In the genomic region with DNA sequence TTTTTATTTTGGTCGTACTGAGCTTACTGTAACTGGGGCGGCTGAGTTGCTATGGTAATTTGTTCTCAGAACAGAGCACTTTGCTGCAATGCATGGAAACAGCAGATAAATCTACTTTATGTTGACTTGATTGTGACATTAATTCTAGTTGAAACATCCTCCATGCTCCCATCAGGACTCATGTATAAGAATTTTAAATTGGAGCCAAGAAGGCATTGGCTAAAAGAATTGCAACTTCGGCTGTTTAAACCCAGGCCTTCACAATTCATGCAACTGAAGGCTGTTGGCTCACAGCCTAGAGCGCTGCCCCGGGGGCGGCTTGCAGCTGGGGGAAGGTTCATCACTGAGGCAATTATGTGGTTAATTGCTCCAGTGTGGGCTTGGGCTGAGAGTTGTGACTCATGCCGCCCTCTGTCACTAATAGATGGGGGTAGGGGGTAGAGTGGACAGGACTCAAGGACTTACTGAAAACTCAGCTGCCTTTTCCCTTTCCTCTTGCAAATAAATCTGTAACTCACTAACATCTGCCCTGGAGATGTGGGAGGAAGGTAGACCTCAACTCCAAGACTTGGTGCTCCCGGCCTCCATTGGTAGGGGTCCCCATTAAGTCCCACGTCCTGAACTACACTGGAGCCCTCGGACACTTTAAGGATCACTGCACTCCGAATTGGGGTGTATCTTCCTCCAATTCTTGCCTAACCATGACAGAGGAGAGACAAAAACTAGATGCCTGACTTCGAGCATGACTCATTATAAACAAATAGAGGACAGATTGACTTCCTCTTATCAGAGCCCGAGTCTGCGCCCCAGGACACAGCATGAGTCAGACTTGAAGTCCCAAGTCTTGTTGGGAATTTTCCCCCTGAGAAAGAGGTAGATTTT, we compare ENCODE assay signal across 1 cellular context.
TF ChIP-seq lines count a peak whose summit lies in the region.

No MANE protein-coding gene starts in this region.

TF ChIP-seq in HepG2, 621 proteins besides CTCF, POLR2A, EP300 and RAD21 (continued from another document and continues in another):
- TF ChIP-seq ZNF281 (CRISPR knock-in tag; IDR thresholded peaks at IDR 0.05; ENCODE audit: borderline replicate concordance) (no peak), ZNF790 (CRISPR knock-in tag; IDR thresholded peaks at IDR 0.05; ENCODE audit: borderline replicate concordance) (no peak), SUZ12 (IDR thresholded peaks at IDR 0.05; ENCODE audit: low read depth, low read length) (no peak), ZNF572 (CRISPR knock-in tag; IDR thresholded peaks at IDR 0.05) (0 out of 2 replicates have a peak, but pooled peaks have one; percentile 34), ATF6 (CRISPR knock-in tag; conservative IDR thresholded peaks at IDR 0.05) (no peak), ONECUT2 (CRISPR knock-in tag; IDR thresholded peaks at IDR 0.05) (no peak), NFYC (CRISPR knock-in tag; IDR thresholded peaks at IDR 0.05) (no peak), RARG (CRISPR knock-in tag; IDR thresholded peaks at IDR 0.05; ENCODE audit: low read depth) (no peak), ZNF501 (CRISPR knock-in tag; IDR thresholded peaks at IDR 0.05) (peak; percentile 66; the same call in 1 of the 2 replicates), ZNF343 (CRISPR knock-in tag; IDR thresholded peaks at IDR 0.05) (no peak), ZNF570 (CRISPR knock-in tag; IDR thresholded peaks at IDR 0.05; ENCODE audit: borderline replicate concordance) (no peak), ZNF24 (IDR thresholded peaks at IDR 0.05) (no peak), SAFB2 (CRISPR knock-in tag; IDR thresholded peaks at IDR 0.05; ENCODE audit: borderline replicate concordance, low read depth) (no peak), NCOR1 (IDR thresholded peaks at IDR 0.05; ENCODE audit: borderline replicate concordance, low read length) (no peak), ZNF451 (CRISPR knock-in tag; IDR thresholded peaks at IDR 0.05) (no peak), NR2C2 (CRISPR knock-in tag; IDR thresholded peaks at IDR 0.05; ENCODE audit: borderline replicate concordance) (no peak), SCMH1 (CRISPR knock-in tag; IDR thresholded peaks at IDR 0.05; ENCODE audit: borderline replicate concordance) (no peak), ZNF354B (CRISPR knock-in tag; IDR thresholded peaks at IDR 0.05) (no peak), ZFP91 (CRISPR knock-in tag; IDR thresholded peaks at IDR 0.05; ENCODE audit: borderline replicate concordance) (peak; percentile 18; the same call in 1 of the 2 replicates), ISX (CRISPR knock-in tag; conservative IDR thresholded peaks at IDR 0.05) (no peak), ZBTB1 (CRISPR knock-in tag; IDR thresholded peaks at IDR 0.05; ENCODE audit: borderline replicate concordance) (no peak), MED1 (CRISPR knock-in tag; IDR thresholded peaks at IDR 0.05) (0 out of 2 replicates have a peak, but pooled peaks have one; percentile 25), ZNF740 (CRISPR knock-in tag; IDR thresholded peaks at IDR 0.05) (no peak), SOX6 (IDR thresholded peaks at IDR 0.05) (no peak), SOX6 (CRISPR knock-in tag; IDR thresholded peaks at IDR 0.05) (peak; percentile 74), SP5 (CRISPR knock-in tag; IDR thresholded peaks at IDR 0.05; ENCODE audit: borderline replicate concordance, low read depth) (no peak), RERE (CRISPR knock-in tag; IDR thresholded peaks at IDR 0.05; ENCODE audit: low read depth) (no peak), ZNF510 (CRISPR knock-in tag; IDR thresholded peaks at IDR 0.05; ENCODE audit: low read depth) (no peak)
- TF ChIP-seq, protein P1, sequence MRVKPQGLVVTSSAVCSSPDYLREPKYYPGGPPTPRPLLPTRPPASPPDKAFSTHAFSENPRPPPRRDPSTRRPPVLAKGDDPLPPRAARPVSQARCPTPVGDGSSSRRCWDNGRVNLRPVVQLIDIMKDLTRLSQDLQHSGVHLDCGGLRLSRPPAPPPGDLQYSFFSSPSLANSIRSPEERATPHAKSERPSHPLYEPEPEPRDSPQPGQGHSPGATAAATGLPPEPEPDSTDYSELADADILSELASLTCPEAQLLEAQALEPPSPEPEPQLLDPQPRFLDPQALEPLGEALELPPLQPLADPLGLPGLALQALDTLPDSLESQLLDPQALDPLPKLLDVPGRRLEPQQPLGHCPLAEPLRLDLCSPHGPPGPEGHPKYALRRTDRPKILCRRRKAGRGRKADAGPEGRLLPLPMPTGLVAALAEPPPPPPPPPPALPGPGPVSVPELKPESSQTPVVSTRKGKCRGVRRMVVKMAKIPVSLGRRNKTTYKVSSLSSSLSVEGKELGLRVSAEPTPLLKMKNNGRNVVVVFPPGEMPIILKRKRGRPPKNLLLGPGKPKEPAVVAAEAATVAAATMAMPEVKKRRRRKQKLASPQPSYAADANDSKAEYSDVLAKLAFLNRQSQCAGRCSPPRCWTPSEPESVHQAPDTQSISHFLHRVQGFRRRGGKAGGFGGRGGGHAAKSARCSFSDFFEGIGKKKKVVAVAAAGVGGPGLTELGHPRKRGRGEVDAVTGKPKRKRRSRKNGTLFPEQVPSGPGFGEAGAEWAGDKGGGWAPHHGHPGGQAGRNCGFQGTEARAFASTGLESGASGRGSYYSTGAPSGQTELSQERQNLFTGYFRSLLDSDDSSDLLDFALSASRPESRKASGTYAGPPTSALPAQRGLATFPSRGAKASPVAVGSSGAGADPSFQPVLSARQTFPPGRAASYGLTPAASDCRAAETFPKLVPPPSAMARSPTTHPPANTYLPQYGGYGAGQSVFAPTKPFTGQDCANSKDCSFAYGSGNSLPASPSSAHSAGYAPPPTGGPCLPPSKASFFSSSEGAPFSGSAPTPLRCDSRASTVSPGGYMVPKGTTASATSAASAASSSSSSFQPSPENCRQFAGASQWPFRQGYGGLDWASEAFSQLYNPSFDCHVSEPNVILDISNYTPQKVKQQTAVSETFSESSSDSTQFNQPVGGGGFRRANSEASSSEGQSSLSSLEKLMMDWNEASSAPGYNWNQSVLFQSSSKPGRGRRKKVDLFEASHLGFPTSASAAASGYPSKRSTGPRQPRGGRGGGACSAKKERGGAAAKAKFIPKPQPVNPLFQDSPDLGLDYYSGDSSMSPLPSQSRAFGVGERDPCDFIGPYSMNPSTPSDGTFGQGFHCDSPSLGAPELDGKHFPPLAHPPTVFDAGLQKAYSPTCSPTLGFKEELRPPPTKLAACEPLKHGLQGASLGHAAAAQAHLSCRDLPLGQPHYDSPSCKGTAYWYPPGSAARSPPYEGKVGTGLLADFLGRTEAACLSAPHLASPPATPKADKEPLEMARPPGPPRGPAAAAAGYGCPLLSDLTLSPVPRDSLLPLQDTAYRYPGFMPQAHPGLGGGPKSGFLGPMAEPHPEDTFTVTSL (CRISPR knock-in tag; IDR thresholded peaks at IDR 0.05; ENCODE audit: borderline replicate concordance), result peak; percentile 42; the same call in 1 of the 2 replicates
- TF ChIP-seq, protein P2, sequence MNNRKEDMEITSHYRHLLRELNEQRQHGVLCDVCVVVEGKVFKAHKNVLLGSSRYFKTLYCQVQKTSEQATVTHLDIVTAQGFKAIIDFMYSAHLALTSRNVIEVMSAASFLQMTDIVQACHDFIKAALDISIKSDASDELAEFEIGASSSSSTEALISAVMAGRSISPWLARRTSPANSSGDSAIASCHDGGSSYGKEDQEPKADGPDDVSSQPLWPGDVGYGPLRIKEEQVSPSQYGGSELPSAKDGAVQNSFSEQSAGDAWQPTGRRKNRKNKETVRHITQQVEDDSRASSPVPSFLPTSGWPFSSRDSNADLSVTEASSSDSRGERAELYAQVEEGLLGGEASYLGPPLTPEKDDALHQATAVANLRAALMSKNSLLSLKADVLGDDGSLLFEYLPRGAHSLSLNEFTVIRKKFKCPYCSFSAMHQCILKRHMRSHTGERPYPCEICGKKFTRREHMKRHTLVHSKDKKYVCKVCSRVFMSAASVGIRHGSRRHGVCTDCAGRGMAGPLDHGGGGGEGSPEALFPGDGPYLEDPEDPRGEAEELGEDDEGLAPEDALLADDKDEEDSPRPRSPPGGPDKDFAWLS (CRISPR knock-in tag; IDR thresholded peaks at IDR 0.05; ENCODE audit: borderline replicate concordance), result no peak
